Comparison of ENCODE assay signal across 14 cellular contexts in genomic region chr6:72042088-72042487, GRCh38.
DNase-seq lines count a peak whose midpoint lies in the region; ATAC-seq and TF ChIP-seq lines count a peak whose summit lies in the region.
"Had no signal": no experiment of that assay in that cellular context is flagged by ENCODE, and none has a peak within 500 bp of the region (broad histone marks: within the 10 kb centered on the region; RNA-seq: fewer than 3 reads in every experiment).

No MANE protein-coding gene starts in this region.

- H3K36me3 ChIP-seq in RWPE2 (ENCODE audit: low read depth) (no peaks in the 10 kb centered on the region), lower lobe of right lung (no peaks in the 10 kb centered on the region)
- H3K36me3 ChIP-seq: sigmoid colon had no signal

- H3K9me3 ChIP-seq in RWPE2 (ENCODE audit: severe bottlenecking) (no peaks in the 10 kb centered on the region), lower lobe of right lung (no peaks in the 10 kb centered on the region)
- H3K9me3 ChIP-seq: sigmoid colon had no signal

- peak; percentile 51 for TF ChIP-seq CTCF in AG10803 (conservative IDR thresholded peaks at IDR 0.05; ENCODE audit: low read length)
- TF ChIP-seq CTCF in GM12865 (IDR thresholded peaks at IDR 0.05; ENCODE audit: insufficient read depth, low read depth, low read length, missing control alignments), result peak; percentile 22
- peak; percentile 23 for TF ChIP-seq CTCF in RWPE2 (IDR thresholded peaks at IDR 0.05; ENCODE audit: poor library complexity, severe bottlenecking)
- TF ChIP-seq CTCF in lower lobe of right lung (IDR thresholded peaks at IDR 0.05), result peak; percentile 9

- DNase-seq in AG10803 (ENCODE audit: low read depth) (peak; percentile 46), GM12865 (ENCODE audit: low read depth) (peak; percentile 20), RWPE2 (ENCODE audit: low spot score) (no peak), lower lobe of right lung (no peak), cortex of kidney (lab: John Stamatoyannopoulos, UW) (no peak), NCI-H2029 (lab: John Stamatoyannopoulos, UW) (no peak), Ammon's horn (ENCODE audit: low spot score) (no peak), NCI-H2196 (lab: John Stamatoyannopoulos, UW; ENCODE audit: unreplicated experiment) (no peak)
- DNase-seq: activated T-cell treated with anti-CD3 and anti-CD28 coated beads for 4 hours, aorta, NCI-H1694, RPMI8226, sigmoid colon had no signal

- intact Hi-C loops in lower lobe of right lung (cut with DNase I), result no loop called here

- H3K4me1 ChIP-seq in RWPE2 (ENCODE audit: insufficient read depth, poor library complexity, severe bottlenecking), result no peaks in the 10 kb centered on the region
- H3K4me1 ChIP-seq in lower lobe of right lung, result no peaks in the 10 kb centered on the region
- H3K4me1 ChIP-seq: sigmoid colon had no signal

- H3K27me3 ChIP-seq in RWPE2 (ENCODE audit: insufficient read depth, poor library complexity, severe bottlenecking) (peaks cover 12% of the 10 kb centered on the region), lower lobe of right lung (ENCODE audit: low read depth) (no peaks in the 10 kb centered on the region)
- H3K27me3 ChIP-seq: sigmoid colon had no signal

- no peak overlapping the region for H3K27ac ChIP-seq in RWPE2 (ENCODE audit: poor library complexity, severe bottlenecking)
- H3K27ac ChIP-seq in lower lobe of right lung, result no peak overlapping the region
- H3K27ac ChIP-seq: sigmoid colon had no signal

- H3K4me3 ChIP-seq in AG10803 (ENCODE audit: low read length) (no peak overlapping the region), GM12865 (ENCODE audit: low read depth, low read length) (no peak overlapping the region), RWPE2 (ENCODE audit: severe bottlenecking) (no peak overlapping the region), lower lobe of right lung (no peak overlapping the region)
- H3K4me3 ChIP-seq: sigmoid colon had no signal

- ATAC-seq in RWPE2 (ENCODE audit: low read depth), result no peak
- peak in 1 of 2 donors; percentile 57 for ATAC-seq in lower lobe of right lung
- ATAC-seq: WTC11 had no signal

Comparison
In these comparisons a context has a peak if more than half of its experiments do, and no peak if none do; other contexts are left out.
1. DNase-seq: peak in AG10803 (single experiment) and GM12865 (single experiment); none in RWPE2 (single experiment), lower lobe of right lung (single experiment), cortex of kidney (single experiment), NCI-H2029 (single experiment), Ammon's horn (single experiment) and NCI-H2196 (single experiment).
2. Peak in every context shown above with its lines, with median percentiles within 50 percentile points of each other: CTCF ChIP-seq.